10 cellular contexts compared by ENCODE assay signal in the genomic region with DNA sequence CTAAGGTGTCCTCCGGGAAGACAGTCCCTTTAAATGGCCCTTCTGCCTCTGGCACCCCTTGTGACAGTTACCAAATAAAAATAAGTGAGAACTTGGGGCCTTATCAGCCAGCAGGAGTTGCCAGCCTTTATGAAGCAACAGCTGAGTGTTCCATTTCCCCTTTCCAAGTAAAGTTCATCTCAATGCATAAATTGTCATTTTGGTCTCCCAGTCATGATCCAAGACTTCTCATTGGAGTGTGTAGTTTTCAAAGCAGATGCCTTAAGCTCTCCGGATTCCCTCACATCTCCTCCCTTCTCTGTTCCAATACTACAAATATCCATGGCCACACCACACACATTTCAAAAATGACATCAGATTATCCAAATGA. TPM values are rescaled to one million over a fixed set of nuclear protein-coding genes. Genes with fewer than 3 reads are reported as not detected.
DNase-seq lines count a peak whose midpoint lies in the region; ATAC-seq lines count a peak whose summit lies in the region.
"Had no signal": no experiment of that assay in that cellular context is flagged by ENCODE, and none has a peak within 500 bp of the region (broad histone marks: within the 10 kb centered on the region; RNA-seq: fewer than 3 reads in every experiment).

No MANE protein-coding gene starts in this region.

- H3K4me3 Mint-ChIP-seq in CD4-positive, alpha-beta memory T cell = peak overlapping the region in 5 of 8 donors; percentile 26 to 77 (median 49)
- peak overlapping the region; percentile 84 for H3K4me3 Mint-ChIP-seq in activated T-helper 1 cell treated with anti-CD3 and anti-CD28 coated beads, Interleukin-12 subunit alpha, Interleukin-12 subunit beta, Interleukin-2, Interleukin-4 antibody, amounts not matched to agents 30 ng/mL and 10 ng/mL and 1 ng/mL, durations not matched to agents 14 hours and 24 hours and 36 hours
- H3K4me3 Mint-ChIP-seq in naive B cell = peak overlapping the region in 5 of 8 donors; percentile 26 to 86 (median 39)

- H3K36me3 ChIP-seq in CD4-positive, alpha-beta memory T cell (ENCODE audit: insufficient read depth, low read length) = no peaks in the 10 kb centered on the region
- no peaks in the 10 kb centered on the region for H3K36me3 ChIP-seq in Karpas-422 (ENCODE audit: insufficient read depth, low read length)

- H3K27ac Mint-ChIP-seq in CD4-positive, alpha-beta memory T cell = peak overlapping the region in 2 of 7 donors; percentile 88 to 96
- H3K27ac Mint-ChIP-seq in activated T-helper 1 cell treated with anti-CD3 and anti-CD28 coated beads, Interleukin-12 subunit alpha, Interleukin-12 subunit beta, Interleukin-2, Interleukin-4 antibody, amounts not matched to agents 30 ng/mL and 10 ng/mL and 1 ng/mL, durations not matched to agents 14 hours and 24 hours and 36 hours = no peak overlapping the region
- peak overlapping the region in 2 of 6 donors; percentile 2 to 38 for H3K27ac Mint-ChIP-seq in naive B cell

- H3K9me3 Mint-ChIP-seq in CD4-positive, alpha-beta memory T cell = peaks cover 0 to 5% (median 0%) of the 10 kb centered on the region in 8 donors
- H3K9me3 Mint-ChIP-seq in activated T-helper 1 cell treated with anti-CD3 and anti-CD28 coated beads, Interleukin-12 subunit alpha, Interleukin-12 subunit beta, Interleukin-2, Interleukin-4 antibody, amounts not matched to agents 30 ng/mL and 10 ng/mL and 1 ng/mL, durations not matched to agents 14 hours and 24 hours and 36 hours = no peaks in the 10 kb centered on the region
- peaks cover 0 to 33% (median 9%) of the 10 kb centered on the region in 7 donors for H3K9me3 Mint-ChIP-seq in naive B cell

- H3K27me3 Mint-ChIP-seq in CD4-positive, alpha-beta memory T cell = peaks cover 11 to 16% of the 10 kb centered on the region in 2 donors
- peaks cover 68% of the 10 kb centered on the region for H3K27me3 Mint-ChIP-seq in activated T-helper 1 cell treated with anti-CD3 and anti-CD28 coated beads, Interleukin-12 subunit alpha, Interleukin-12 subunit beta, Interleukin-2, Interleukin-4 antibody, amounts not matched to agents 30 ng/mL and 10 ng/mL and 1 ng/mL, durations not matched to agents 14 hours and 24 hours and 36 hours (ENCODE audit: insufficient read depth)
- peaks cover 64 to 81% (median 72%) of the 10 kb centered on the region in 3 donors for H3K27me3 Mint-ChIP-seq in naive B cell

- H3K9ac ChIP-seq in Karpas-422 (ENCODE audit: low read length) = no peak overlapping the region

- H3K9me2 ChIP-seq in Karpas-422 (replicated peaks; ENCODE audit: insufficient read depth, low read length) = no peaks in the 10 kb centered on the region

- no peak for DNase-seq in CD4-positive, alpha-beta memory T cell
- no peak for DNase-seq in Karpas-422
- no peak for DNase-seq in activated T-helper 1 cell treated with anti-CD3 and anti-CD28 coated beads, Interleukin-12 subunit alpha, Interleukin-12 subunit beta, Interleukin-2, Interleukin-4 antibody, amounts not matched to agents 30 ng/mL and 10 ng/mL and 1 ng/mL, durations not matched to agents 14 hours and 24 hours and 36 hours (ENCODE audit: low spot score)
- DNase-seq in naive B cell = no peak
- DNase-seq in NCI-H1930 (lab: John Stamatoyannopoulos, UW) = no peak
- DNase-seq in NCI-H1436 (lab: John Stamatoyannopoulos, UW) = no peak
- DNase-seq: central memory CD4-positive, alpha-beta T cell; NCI-H2171 had no signal

- no peaks in the 10 kb centered on the region for H3K9me3 ChIP-seq in CD4-positive, alpha-beta memory T cell (ENCODE audit: control insufficient read depth in 1 of 2, low read length in 2 of 2)
- H3K9me3 ChIP-seq in Karpas-422 (ENCODE audit: low read length) = no peaks in the 10 kb centered on the region

- peaks cover 0 to 19% of the 10 kb centered on the region in 2 donors for H3K36me3 Mint-ChIP-seq in CD4-positive, alpha-beta memory T cell
- H3K36me3 Mint-ChIP-seq in activated T-helper 1 cell treated with anti-CD3 and anti-CD28 coated beads, Interleukin-12 subunit alpha, Interleukin-12 subunit beta, Interleukin-2, Interleukin-4 antibody, amounts not matched to agents 30 ng/mL and 10 ng/mL and 1 ng/mL, durations not matched to agents 14 hours and 24 hours and 36 hours (ENCODE audit: low read depth) = peaks cover 10% of the 10 kb centered on the region
- H3K36me3 Mint-ChIP-seq in naive B cell = peaks cover 9 to 29% of the 10 kb centered on the region in 2 donors

- no peaks in the 10 kb centered on the region for H4K20me1 ChIP-seq in Karpas-422 (ENCODE audit: insufficient read depth, low read depth, low read length)

- CTCF ChIA-PET in CD4-positive, alpha-beta memory T cell (lab: Charles Lee; ENCODE audit: partially characterized antibody) = no interaction called here

- H3K27ac ChIP-seq in CD4-positive, alpha-beta memory T cell (ENCODE audit: low read depth, low read length) = no peak overlapping the region
- H3K27ac ChIP-seq in Karpas-422 (ENCODE audit: low read length) = no peak overlapping the region

- no peak overlapping the region for H3K4me3 ChIP-seq in CD4-positive, alpha-beta memory T cell (ENCODE audit: low read length in 2 of 2)
- H3K4me3 ChIP-seq in Karpas-422 (ENCODE audit: low read length) = no peak overlapping the region

- intact Hi-C loops in CD4-positive, alpha-beta memory T cell (cut with micrococcal nuclease) = loop anchor here (5.0 kb wide), 1 partner anchor 905 kb away; a partner anchor contains a TSS
- intact Hi-C loops in activated T-helper 1 cell treated with anti-CD3 and anti-CD28 coated beads, Interleukin-12 subunit alpha, Interleukin-12 subunit beta, Interleukin-2, Interleukin-4 antibody, amounts not matched to agents 30 ng/mL and 10 ng/mL and 1 ng/mL, durations not matched to agents 14 hours and 24 hours and 36 hours (cut with micrococcal nuclease) = loop anchor here (5.0 to 10.0 kb wide), 4 partner anchors 88 to 1142 kb away; a partner anchor contains a TSS

- H3K4me2 ChIP-seq in Karpas-422 (ENCODE audit: low read depth, low read length, poor library complexity, severe bottlenecking) = peak overlapping the region; percentile 93

- POLR2A ChIA-PET in CD4-positive, alpha-beta memory T cell (lab: Charles Lee; ENCODE audit: partially characterized antibody) = interaction anchor here (1.6 kb wide), 1 partner anchor 18 kb away, joined by 7 read pairs; no protein-coding TSS in a partner anchor

- peaks cover 37% of the 10 kb centered on the region for H3K4me1 ChIP-seq in CD4-positive, alpha-beta memory T cell (ENCODE audit: insufficient read depth, low read length)
- peaks cover 30% of the 10 kb centered on the region for H3K4me1 ChIP-seq in Karpas-422 (ENCODE audit: low read length)

- ATAC-seq in naive B cell (ENCODE audit: low read depth in 2 of 2) (no peak), HG02588 (IDR thresholded peaks at IDR 0.05; ENCODE audit: unreplicated experiment) (no peak), HG03175 (IDR thresholded peaks at IDR 0.05; ENCODE audit: unreplicated experiment) (no peak)

- H3K79me2 ChIP-seq in Karpas-422 (ENCODE audit: low read length) = no peaks in the 10 kb centered on the region

- H3K27me3 ChIP-seq in CD4-positive, alpha-beta memory T cell (ENCODE audit: insufficient read depth, low read length) = peaks cover 4% of the 10 kb centered on the region
- no peaks in the 10 kb centered on the region for H3K27me3 ChIP-seq in Karpas-422 (ENCODE audit: low read length)

- H2AFZ ChIP-seq in Karpas-422 (ENCODE audit: low read length) = no peak overlapping the region

- H3K4me1 Mint-ChIP-seq in CD4-positive, alpha-beta memory T cell = peaks cover 22 to 70% (median 38%) of the 10 kb centered on the region in 4 donors
- H3K4me1 Mint-ChIP-seq in activated T-helper 1 cell treated with anti-CD3 and anti-CD28 coated beads, Interleukin-12 subunit alpha, Interleukin-12 subunit beta, Interleukin-2, Interleukin-4 antibody, amounts not matched to agents 30 ng/mL and 10 ng/mL and 1 ng/mL, durations not matched to agents 14 hours and 24 hours and 36 hours (ENCODE audit: low read depth) = peaks cover 42% of the 10 kb centered on the region
- H3K4me1 Mint-ChIP-seq in naive B cell = peaks cover 25 to 49% (median 38%) of the 10 kb centered on the region in 3 donors

RNA-seq across cellular contexts. Expression of a gene that starts 4.0 kb away (rescaled TPM):
- total RNA-seq in CD4-positive, alpha-beta memory T cell = 10 to 100 TPM; 18.8 to 23.0 TPM
- 10 to 100 TPM in 1 of 2 donors, 1 to 10 TPM in 1; 2.7 to 13.5 TPM for polyA plus RNA-seq in CD4-positive, alpha-beta memory T cell
- 11.7 and 12.4 TPM in 2 replicates for total RNA-seq in Karpas-422 (2014; rRNA removed; shearing (Covaris generic); ENCODE audit: low replicate concordance)
- total RNA-seq in activated T-helper 1 cell treated with anti-CD3 and anti-CD28 coated beads, Interleukin-12 subunit alpha, Interleukin-12 subunit beta, Interleukin-2, Interleukin-4 antibody, amounts not matched to agents 30 ng/mL and 10 ng/mL and 1 ng/mL, durations not matched to agents 14 hours and 24 hours and 36 hours = 9.9 and 11.5 TPM in 2 replicates
- 1 to 10 TPM in 5 of 6 donors, under 1 TPM in 1; 0.21 to 8.3 (median 2.4) TPM for polyA plus RNA-seq in naive B cell (ENCODE audit: low read depth in 6 of 6)
